In the genomic region with DNA sequence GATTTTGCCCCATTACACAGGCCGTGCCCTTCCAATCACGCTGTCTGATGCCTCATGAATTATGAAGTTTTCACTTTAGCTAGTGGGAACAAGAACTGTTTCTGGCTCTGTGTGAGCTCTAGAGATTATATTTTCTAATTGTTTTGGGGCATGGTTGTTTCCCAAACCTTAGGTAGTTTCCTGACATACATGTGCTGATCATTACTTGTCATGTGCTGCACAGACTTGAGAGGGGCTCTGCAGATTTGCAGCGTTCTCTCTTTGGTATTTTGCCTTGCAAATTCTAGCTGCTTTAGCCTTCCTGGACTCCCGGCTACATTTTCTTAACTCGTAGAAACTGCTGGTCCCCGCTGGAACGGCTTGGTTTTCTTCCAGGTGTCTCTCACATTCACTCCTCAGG, we compare ENCODE assay signal across 29 cellular contexts.
"Had no signal": no experiment of that assay in that cellular context is flagged by ENCODE, and none has a peak within 500 bp of the region (broad histone marks: within the 10 kb centered on the region; RNA-seq: fewer than 3 reads in every experiment).

No MANE protein-coding gene starts in this region.

- H3K27me3 ChIP-seq: neural progenitor cell, ovary, spleen, thyroid gland, tibial nerve, upper lobe of left lung, vagina had no signal

- H3K4me3 ChIP-seq: neural progenitor cell, ovary, psoas muscle, skin epidermis, smooth muscle cell, spleen, thoracic aorta, thyroid gland, tibial nerve, upper lobe of left lung, vagina had no signal

- ATAC-seq: natural killer cell; psoas muscle; right cardiac atrium; sciatic nerve; stimulated activated memory B cell treated with anti-CD40 and anti-IgM and Interleukin-4, amounts not matched to agents 10 μg/mL and 1 μg/mL and 100 μg/mL, for 72 hours; stimulated activated naive CD8-positive, alpha-beta T cell treated with anti-CD3 and anti-CD28 coated beads, Interleukin-15, amount 100 ng/mL, for 72 hours; stimulated activated naive CD8-positive, alpha-beta T cell treated with anti-CD3 and anti-CD28 coated beads, Interleukin-15, Interleukin-2, amounts not matched to agents 100 U/mL and 50 U/mL, for 24 hours had no signal

- H2AFZ ChIP-seq: neural progenitor cell, parathyroid adenoma had no signal

- H3K27ac ChIP-seq: neural progenitor cell, ovary, parathyroid adenoma, psoas muscle, skin epidermis, spleen, thoracic aorta, thyroid gland, tibial nerve, upper lobe of left lung, vagina had no signal

- H3K4me1 ChIP-seq: neural progenitor cell, parathyroid adenoma, psoas muscle, spleen, thyroid gland, tibial nerve, upper lobe of left lung, vagina had no signal

- H3K4me2 ChIP-seq: neural progenitor cell, smooth muscle cell had no signal

- H3K9ac ChIP-seq: neural progenitor cell, parathyroid adenoma had no signal

- H3K36me3 ChIP-seq: neural progenitor cell, ovary, spleen, thoracic aorta, thyroid gland, tibial nerve, upper lobe of left lung, vagina had no signal

- H3K79me2 ChIP-seq: parathyroid adenoma had no signal

- FAIRE-seq: urothelium cell line had no signal

- DNase-seq: natural killer cell; occipital lobe; ovary; posterior cingulate gyrus; psoas muscle; right cardiac atrium; spleen; stimulated activated CD4-positive, alpha-beta T cell treated with anti-CD3 and anti-CD28 coated beads, Interleukin-12 subunit alpha, Interleukin-12 subunit beta, amount 100 ng/mL, for 4 hours; stimulated activated CD4-positive, alpha-beta T cell treated with anti-CD3 and anti-CD28 coated beads, Interleukin-1b, Interleukin-23, amount 100 ng/mL, for 48 hours; stimulated activated CD4-positive, alpha-beta T cell treated with anti-CD3 and anti-CD28 coated beads, Interleukin-4, amount 100 ng/mL, for 1 hour; stimulated activated CD4-positive, alpha-beta T cell treated with anti-CD3 and anti-CD28 coated beads, Interleukin-4, amount 100 ng/mL, for 4 hours; stimulated activated CD8-positive, alpha-beta memory T cell treated with anti-CD3 and anti-CD28 coated beads, Interleukin-4, amount 100 ng/mL, for 48 hours; stimulated activated naive CD4-positive, alpha-beta T cell; stimulated activated naive CD8-positive, alpha-beta T cell treated with anti-CD3 and anti-CD28 coated beads, Interleukin-15, amount 100 ng/mL, for 72 hours; stimulated activated naive CD8-positive, alpha-beta T cell treated with anti-CD3 and anti-CD28 coated beads, Interleukin-15, Interleukin-2, amounts not matched to agents 100 U/mL and 50 U/mL, for 24 hours; substantia nigra; thyroid gland; trophoblast cell; upper lobe of left lung had no signal

- H3K9me3 ChIP-seq: ovary, psoas muscle, spleen, thoracic aorta, thyroid gland, tibial nerve, upper lobe of left lung, vagina had no signal
